ENCODE assay signal across 2 cellular contexts in the genomic region with DNA sequence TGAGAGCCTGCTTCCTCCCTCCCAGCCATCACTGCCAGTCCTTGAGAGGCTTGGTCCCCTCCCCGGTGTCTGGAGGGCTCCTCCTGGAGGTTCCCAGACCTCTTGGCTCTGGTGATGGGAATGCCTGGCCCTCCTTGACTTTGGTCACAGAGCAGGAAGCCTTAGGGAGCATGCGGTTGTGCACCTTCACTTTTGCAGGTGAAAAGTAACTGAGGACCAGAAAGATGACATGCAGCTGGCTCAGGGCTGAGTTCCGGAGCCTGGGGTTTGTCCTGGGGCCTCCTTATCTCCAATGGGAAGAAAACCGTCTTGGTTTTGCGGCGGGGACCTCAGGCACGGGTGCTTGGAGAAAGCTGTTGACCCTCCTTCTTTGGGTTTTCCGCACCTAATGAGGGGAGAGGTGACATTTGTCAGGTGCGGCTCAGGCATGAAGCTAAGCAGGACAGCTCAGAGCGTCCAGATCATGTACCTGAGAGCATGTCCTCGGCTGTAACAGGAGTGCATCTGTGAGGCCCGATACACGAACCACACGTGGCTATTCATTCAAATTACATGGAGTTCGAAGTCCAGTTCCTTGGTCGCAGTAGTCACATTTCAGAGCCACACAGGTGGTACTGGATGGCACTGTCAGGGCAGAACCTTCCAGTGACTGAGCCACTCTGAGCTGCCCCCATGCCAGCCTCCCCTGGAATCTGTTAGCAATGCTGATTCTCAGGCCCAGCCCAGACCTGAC.
TF ChIP-seq lines count a peak whose summit lies in the region.

No MANE protein-coding gene starts in this region.

TF ChIP-seq in H1, 55 proteins besides CTCF, POLR2A, EP300 and RAD21:
- TF ChIP-seq SP2 (IDR thresholded peaks at IDR 0.05; ENCODE audit: low read length) (no peak), CREB1 (IDR thresholded peaks at IDR 0.05) (no peak), RFX5 (IDR thresholded peaks at IDR 0.05; ENCODE audit: borderline replicate concordance, low read depth, low read length) (no peak), BCL11A (IDR thresholded peaks at IDR 0.05; ENCODE audit: low read depth in 2 of 2, low read length in 2 of 2) (no peak), ZNF274 (IDR thresholded peaks at IDR 0.05; ENCODE audit: borderline replicate concordance, extremely low read depth, low read length) (no peak)
- TF ChIP-seq, protein P1, sequence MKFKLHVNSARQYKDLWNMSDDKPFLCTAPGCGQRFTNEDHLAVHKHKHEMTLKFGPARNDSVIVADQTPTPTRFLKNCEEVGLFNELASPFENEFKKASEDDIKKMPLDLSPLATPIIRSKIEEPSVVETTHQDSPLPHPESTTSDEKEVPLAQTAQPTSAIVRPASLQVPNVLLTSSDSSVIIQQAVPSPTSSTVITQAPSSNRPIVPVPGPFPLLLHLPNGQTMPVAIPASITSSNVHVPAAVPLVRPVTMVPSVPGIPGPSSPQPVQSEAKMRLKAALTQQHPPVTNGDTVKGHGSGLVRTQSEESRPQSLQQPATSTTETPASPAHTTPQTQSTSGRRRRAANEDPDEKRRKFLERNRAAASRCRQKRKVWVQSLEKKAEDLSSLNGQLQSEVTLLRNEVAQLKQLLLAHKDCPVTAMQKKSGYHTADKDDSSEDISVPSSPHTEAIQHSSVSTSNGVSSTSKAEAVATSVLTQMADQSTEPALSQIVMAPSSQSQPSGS (IDR thresholded peaks at IDR 0.05; ENCODE audit: low read length): no peak

TF ChIP-seq in HEK293T, 16 proteins besides CTCF, POLR2A, EP300 and RAD21:
- TF ChIP-seq, protein P2, sequence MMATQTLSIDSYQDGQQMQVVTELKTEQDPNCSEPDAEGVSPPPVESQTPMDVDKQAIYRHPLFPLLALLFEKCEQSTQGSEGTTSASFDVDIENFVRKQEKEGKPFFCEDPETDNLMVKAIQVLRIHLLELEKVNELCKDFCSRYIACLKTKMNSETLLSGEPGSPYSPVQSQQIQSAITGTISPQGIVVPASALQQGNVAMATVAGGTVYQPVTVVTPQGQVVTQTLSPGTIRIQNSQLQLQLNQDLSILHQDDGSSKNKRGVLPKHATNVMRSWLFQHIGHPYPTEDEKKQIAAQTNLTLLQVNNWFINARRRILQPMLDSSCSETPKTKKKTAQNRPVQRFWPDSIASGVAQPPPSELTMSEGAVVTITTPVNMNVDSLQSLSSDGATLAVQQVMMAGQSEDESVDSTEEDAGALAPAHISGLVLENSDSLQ (IDR thresholded peaks at IDR 0.05): no peak
- TF ChIP-seq ARNT (IDR thresholded peaks at IDR 0.05) (no peak), L3MBTL2 (conservative IDR thresholded peaks at IDR 0.05) (no peak), LEF1 (IDR thresholded peaks at IDR 0.05; ENCODE audit: borderline replicate concordance) (no peak), ZNF384 (IDR thresholded peaks at IDR 0.05) (no peak), FOXA1 (IDR thresholded peaks at IDR 0.05) (no peak), FOXK2 (IDR thresholded peaks at IDR 0.05) (no peak), SP1 (IDR thresholded peaks at IDR 0.05) (no peak), BHLHE40 (IDR thresholded peaks at IDR 0.05; ENCODE audit: borderline replicate concordance) (no peak), TARDBP (IDR thresholded peaks at IDR 0.05) (no peak), NFRKB (IDR thresholded peaks at IDR 0.05) (no peak), ELF4 (IDR thresholded peaks at IDR 0.05) (no peak)
